ENCODE assay signal across 1 cellular context in genomic region chr12:34406996-34407300, GRCh38.
TF ChIP-seq lines count a peak whose summit lies in the region.

No MANE protein-coding gene starts in this region.

TF ChIP-seq in HepG2, 621 proteins besides CTCF, POLR2A, EP300 and RAD21 (continued from another document):
- TF ChIP-seq MTERF4 (CRISPR knock-in tag; IDR thresholded peaks at IDR 0.05) (no peak), POLR2G (IDR thresholded peaks at IDR 0.05; ENCODE audit: low read depth, low read length) (no peak), CEBPZ (IDR thresholded peaks at IDR 0.05; ENCODE audit: low read length) (no peak), ATF5 (CRISPR knock-in tag; IDR thresholded peaks at IDR 0.05; ENCODE audit: low read depth) (no peak), ZNF121 (CRISPR knock-in tag; IDR thresholded peaks at IDR 0.05) (no peak), ZBTB49 (CRISPR knock-in tag; IDR thresholded peaks at IDR 0.05; ENCODE audit: borderline replicate concordance) (no peak), ZNF703 (CRISPR knock-in tag; IDR thresholded peaks at IDR 0.05; ENCODE audit: borderline replicate concordance) (no peak), ARID4A (CRISPR knock-in tag; IDR thresholded peaks at IDR 0.05; ENCODE audit: borderline replicate concordance) (no peak), FOXA3 (CRISPR knock-in tag; IDR thresholded peaks at IDR 0.05) (no peak)
